ENCODE assay signal across 8 cellular contexts in the genomic region with DNA sequence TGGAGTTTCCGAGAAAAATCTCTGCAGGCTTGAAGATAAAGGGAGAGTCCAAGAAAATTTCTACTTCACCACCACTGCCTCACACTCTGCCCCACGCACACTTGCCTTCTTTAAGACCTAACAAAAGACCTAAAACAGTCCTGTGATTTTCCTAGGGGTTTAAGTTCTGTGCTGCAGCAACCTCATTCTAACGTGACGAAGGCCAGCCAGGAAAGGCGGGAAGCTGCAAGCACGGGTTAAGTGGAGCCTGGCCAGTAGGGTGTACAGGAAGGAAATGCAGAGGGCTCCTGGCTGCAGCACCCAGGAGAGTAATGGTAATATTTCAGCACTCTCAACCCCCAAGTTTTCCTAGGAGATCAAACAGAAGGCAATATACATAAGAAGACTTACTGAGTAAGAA. TPM values are rescaled to one million over a fixed set of nuclear protein-coding genes. Genes with fewer than 3 reads are reported as not detected.
A peak's percentile ranks its signal among the peaks of the same experiment; 100 is the strongest.
DNase-seq lines count a peak whose midpoint lies in the region; ATAC-seq and TF ChIP-seq lines count a peak whose summit lies in the region.

No MANE protein-coding gene starts in this region.

- peak overlapping the region; percentile 73 for H3K4me3 Mint-ChIP-seq in activated CD4-positive, alpha-beta memory T cell treated with anti-CD3 and anti-CD28 coated beads, Interleukin-2, amount 10 ng/mL, durations not matched to agents 7 days and 5 days

- no peaks in the 10 kb centered on the region for H3K36me3 ChIP-seq in cardiac muscle cell

- peaks cover 15% of the 10 kb centered on the region for H3K4me1 Mint-ChIP-seq in activated CD4-positive, alpha-beta memory T cell treated with anti-CD3 and anti-CD28 coated beads, Interleukin-2, amount 10 ng/mL, durations not matched to agents 7 days and 5 days

- TF ChIP-seq CTCF in cardiac muscle cell (IDR thresholded peaks at IDR 0.05; ENCODE audit: low read depth, low read length): no peak

- POLR2A ChIA-PET in activated CD4-positive, alpha-beta memory T cell treated with anti-CD3 and anti-CD28 coated beads, Interleukin-2, amount 10 ng/mL, durations not matched to agents 7 days and 5 days (lab: Charles Lee): no interaction called here

- H3K9me3 Mint-ChIP-seq in activated CD4-positive, alpha-beta memory T cell treated with anti-CD3 and anti-CD28 coated beads, Interleukin-2, amount 10 ng/mL, durations not matched to agents 7 days and 5 days: no peaks in the 10 kb centered on the region

- H3K9me3 ChIP-seq in cardiac muscle cell (ENCODE audit: low read depth): no peaks in the 10 kb centered on the region

- peaks cover 23% of the 10 kb centered on the region for H3K27me3 Mint-ChIP-seq in activated CD4-positive, alpha-beta memory T cell treated with anti-CD3 and anti-CD28 coated beads, Interleukin-2, amount 10 ng/mL, durations not matched to agents 7 days and 5 days

- H3K27me3 ChIP-seq in cardiac muscle cell: no peaks in the 10 kb centered on the region

- ATAC-seq in GM21528 (IDR thresholded peaks at IDR 0.05; ENCODE audit: low FRiP score, unreplicated experiment) (no peak), HG03045 (IDR thresholded peaks at IDR 0.05; ENCODE audit: unreplicated experiment) (no peak), GM21423 (IDR thresholded peaks at IDR 0.05; ENCODE audit: unreplicated experiment) (no peak)

- no peaks in the 10 kb centered on the region for H3K36me3 Mint-ChIP-seq in activated CD4-positive, alpha-beta memory T cell treated with anti-CD3 and anti-CD28 coated beads, Interleukin-2, amount 10 ng/mL, durations not matched to agents 7 days and 5 days (ENCODE audit: low read depth)

- DNase-seq in GM03348 (ENCODE audit: low spot score) (peak; percentile 12), cardiac muscle cell (ENCODE audit: low read depth in 1 of 2, low spot score in 1 of 2) (peak; percentile 20 to 58), posterior cingulate gyrus (peak in 6 of 10 donors; percentile 19 to 84 (median 33)), COLO829 (ENCODE audit: low spot score) (no peak)
- DNase-seq in activated CD4-positive, alpha-beta memory T cell treated with anti-CD3 and anti-CD28 coated beads, Interleukin-2, amount 10 ng/mL, durations not matched to agents 7 days and 5 days: no peak

- intact Hi-C loops in posterior cingulate gyrus (cut with DNase I): no loop called here

- H3K27ac Mint-ChIP-seq in activated CD4-positive, alpha-beta memory T cell treated with anti-CD3 and anti-CD28 coated beads, Interleukin-2, amount 10 ng/mL, durations not matched to agents 7 days and 5 days: no peak overlapping the region

- H3K4me1 ChIP-seq in cardiac muscle cell (ENCODE audit: low read depth): peaks cover 4% of the 10 kb centered on the region

- H3K4me3 ChIP-seq in cardiac muscle cell: no peak overlapping the region

- CTCF ChIA-PET in activated CD4-positive, alpha-beta memory T cell treated with anti-CD3 and anti-CD28 coated beads, Interleukin-2, amount 10 ng/mL, durations not matched to agents 7 days and 5 days (lab: Charles Lee): no interaction called here

- H3K27ac ChIP-seq in cardiac muscle cell: no peak overlapping the region

RNA-seq across cellular contexts. Expression of gene SPATA6, which starts 1.5 kb away (rescaled TPM):
- under 1 TPM; 0.40 to 0.55 TPM for total RNA-seq in activated CD4-positive, alpha-beta memory T cell treated with anti-CD3 and anti-CD28 coated beads, Interleukin-2, amount 10 ng/mL, durations not matched to agents 7 days and 5 days
- total RNA-seq in cardiac muscle cell: 3.6 and 7.4 TPM in 2 replicates
- 7.6 and 8.8 TPM in 2 replicates for polyA plus RNA-seq in cardiac muscle cell

Comparison
In these comparisons a context has a peak if more than half of its experiments do, and no peak if none do; other contexts are left out.
1. DNase-seq: peak in GM03348 (single experiment), cardiac muscle cell (2 of 2) and posterior cingulate gyrus (6 of 10); none in activated CD4-positive, alpha-beta memory T cell treated with anti-CD3 and anti-CD28 coated beads, Interleukin-2, amount 10 ng/mL, durations not matched to agents 7 days and 5 days (single experiment) and COLO829 (single experiment).